31 cellular contexts compared by ENCODE assay signal in genomic region chr6:41163419-41163717, GRCh38. TPM values are rescaled to one million over a fixed set of nuclear protein-coding genes. Genes with fewer than 3 reads are reported as not detected.
"Had no signal": no experiment of that assay in that cellular context is flagged by ENCODE, and none has a peak within 500 bp of the region (broad histone marks: within the 10 kb centered on the region; RNA-seq: fewer than 3 reads in every experiment).

No MANE protein-coding gene starts in this region.

- H3K27ac Mint-ChIP-seq: memory B cell; naive thymus-derived CD4-positive, alpha-beta T cell; natural killer cell treated with Interleukin-12 subunit alpha and Interleukin-12 subunit beta and Interleukin-15 and Interleukin-18, amount 100 ng/mL, for 72 hours; progenitor cell of endocrine pancreas; stimulated activated naive B cell treated with anti-CD40 and anti-IgM and Interleukin-4, amounts not matched to agents 10 μg/mL and 1 μg/mL and 100 μg/mL, for 72 hours had no signal

- H3K9me3 ChIP-seq: left ventricle myocardium inferior, mucosa of descending colon, ovary, right atrium auricular region, right lobe of liver, stomach, testis, thyroid gland, transverse colon, upper lobe of left lung, vagina had no signal

- H3K4me2 ChIP-seq: smooth muscle cell had no signal

- H3K27me3 ChIP-seq: ovary, right atrium auricular region, right lobe of liver, testis, thyroid gland, transverse colon, upper lobe of left lung, vagina had no signal

- H3K4me1 ChIP-seq: left ventricle myocardium inferior, right atrium auricular region, right lobe of liver, testis, thyroid gland, transverse colon, vagina had no signal

- DNase-seq: immature natural killer cell; left ventricle myocardium inferior; midbrain; mucosa of descending colon; naive thymus-derived CD4-positive, alpha-beta T cell; ovary; right lobe of liver; stimulated activated CD4-positive, alpha-beta T cell treated with anti-CD3 and anti-CD28 coated beads, Interleukin-2, amount 100 ng/mL, for 24 hours; stimulated activated CD4-positive, alpha-beta T cell treated with anti-CD3 and anti-CD28 coated beads, Interleukin-4, amount 100 ng/mL, for 1 hour; stimulated activated naive B cell treated with anti-CD40 and anti-IgM and Interleukin-4, amounts not matched to agents 10 μg/mL and 1 μg/mL and 100 μg/mL, for 72 hours; stimulated activated naive CD8-positive, alpha-beta T cell treated with anti-CD3 and anti-CD28 coated beads, Interleukin-15, Interleukin-2, amounts not matched to agents 100 U/mL and 50 U/mL, for 24 hours; stomach; testis; thyroid gland; transverse colon had no signal

- H3K27ac ChIP-seq: left ventricle myocardium inferior, ovary, right atrium auricular region, right lobe of liver, stomach, testis, thyroid gland, transverse colon, upper lobe of left lung, vagina had no signal

- H3K4me3 Mint-ChIP-seq: immature natural killer cell; memory B cell; naive thymus-derived CD4-positive, alpha-beta T cell; natural killer cell treated with Interleukin-12 subunit alpha and Interleukin-12 subunit beta and Interleukin-15 and Interleukin-18, amount 100 ng/mL, for 72 hours; stimulated activated naive B cell treated with anti-CD40 and anti-IgM and Interleukin-4, amounts not matched to agents 10 μg/mL and 1 μg/mL and 100 μg/mL, for 72 hours had no signal

- H3K4me1 Mint-ChIP-seq: immature natural killer cell had no signal

- H3K4me3 ChIP-seq: left ventricle myocardium inferior, lung, mucosa of descending colon, ovary, right atrium auricular region, right lobe of liver, smooth muscle cell, stomach, testis, thyroid gland, transverse colon, vagina had no signal

- ATAC-seq: mucosa of descending colon; naive thymus-derived CD4-positive, alpha-beta T cell; stimulated activated naive B cell treated with anti-CD40 and anti-IgM and Interleukin-4, amounts not matched to agents 10 μg/mL and 1 μg/mL and 100 μg/mL, for 72 hours; stimulated activated naive CD8-positive, alpha-beta T cell treated with anti-CD3 and anti-CD28 coated beads, Interleukin-15, Interleukin-2, amounts not matched to agents 100 U/mL and 50 U/mL, for 24 hours had no signal

- H3K36me3 ChIP-seq: left ventricle myocardium inferior, ovary, right atrium auricular region, right lobe of liver, stomach, thyroid gland, transverse colon, upper lobe of left lung, vagina had no signal

- H3K9me3 Mint-ChIP-seq: immature natural killer cell; memory B cell; natural killer cell treated with Interleukin-12 subunit alpha and Interleukin-12 subunit beta and Interleukin-15 and Interleukin-18, amount 100 ng/mL, for 72 hours; stimulated activated naive B cell treated with anti-CD40 and anti-IgM and Interleukin-4, amounts not matched to agents 10 μg/mL and 1 μg/mL and 100 μg/mL, for 72 hours had no signal

- H3K36me3 Mint-ChIP-seq: immature natural killer cell; memory B cell; natural killer cell treated with Interleukin-12 subunit alpha and Interleukin-12 subunit beta and Interleukin-15 and Interleukin-18, amount 100 ng/mL, for 72 hours; stimulated activated naive B cell treated with anti-CD40 and anti-IgM and Interleukin-4, amounts not matched to agents 10 μg/mL and 1 μg/mL and 100 μg/mL, for 72 hours had no signal

RNA-seq across cellular contexts. Expression of gene TREM2, which starts 0.5 kb away (rescaled TPM):
- total RNA-seq: kidney epithelial cell; myocyte; natural killer cell treated with Interleukin-12 subunit alpha and Interleukin-12 subunit beta and Interleukin-15 and Interleukin-18, amount 100 ng/mL, for 72 hours; progenitor cell of endocrine pancreas; pulmonary artery endothelial cell; renal cortical epithelial cell; smooth muscle cell had no signal
- polyA plus RNA-seq: immature natural killer cell; naive thymus-derived CD4-positive, alpha-beta T cell; neural cell; smooth muscle cell had no signal

RNA-seq across cellular contexts. Expression of gene TREML1, which starts 9.2 kb away (rescaled TPM):
- total RNA-seq: kidney epithelial cell; left ventricle myocardium inferior; lower leg skin; myocyte; natural killer cell treated with Interleukin-12 subunit alpha and Interleukin-12 subunit beta and Interleukin-15 and Interleukin-18, amount 100 ng/mL, for 72 hours; progenitor cell of endocrine pancreas; pulmonary artery endothelial cell; renal cortical epithelial cell; right atrium auricular region; skeletal muscle tissue; smooth muscle cell; stomach; testis; thyroid gland; transverse colon; vagina had no signal
- polyA plus RNA-seq: naive thymus-derived CD4-positive, alpha-beta T cell; neural cell; smooth muscle cell; stomach; urinary bladder had no signal

RNA-seq across cellular contexts. Expression of gene TREML2, which starts 37.6 kb away (rescaled TPM):
- total RNA-seq: left ventricle myocardium inferior, mucosa of descending colon, myocyte, progenitor cell of endocrine pancreas, pulmonary artery endothelial cell, renal cortical epithelial cell, smooth muscle cell, thyroid gland, vagina had no signal
- polyA plus RNA-seq: neural cell, smooth muscle cell had no signal
